ENCODE assay signal across 8 cellular contexts in genomic region chr19:38264486-38265212, GRCh38. TPM values are rescaled to one million over a fixed set of nuclear protein-coding genes. Genes with fewer than 3 reads are reported as not detected.
A peak's percentile ranks its signal among the peaks of the same experiment; 100 is the strongest.
DNase-seq lines count a peak whose midpoint lies in the region; ATAC-seq and TF ChIP-seq lines count a peak whose summit lies in the region.

TSS of gene SPINT2 (plus strand) at chr19:38264573. CDS start at chr19:38264893, 320 bp downstream.

- H3K36me3 ChIP-seq in right lobe of liver = no peaks in the 10 kb centered on the region

- no peak for TF ChIP-seq CTCF in right lobe of liver (IDR thresholded peaks at IDR 0.05)

- H3K4me1 ChIP-seq in right lobe of liver = peaks cover 0 to 7% (median 0%) of the 10 kb centered on the region in 4 donors

- DNase-seq in Caki2 (ENCODE audit: low read depth) (no peak), right lobe of liver (peak in 1 of 3 donors; percentile 71), KBM-7 (no peak)
- DNase-seq in stimulated activated CD8-positive, alpha-beta memory T cell treated with anti-CD3 and anti-CD28 coated beads, Interleukin-4, amount 100 ng/mL, for 48 hours = peak; percentile 64

- no peaks in the 10 kb centered on the region for H3K27me3 ChIP-seq in right lobe of liver

- H3K4me3 ChIP-seq in right lobe of liver = peak within 1 kb of the TSS; percentile 44 to 52 (median 50)

- peak; percentile 6 for ATAC-seq in HG03095 (IDR thresholded peaks at IDR 0.05; ENCODE audit: unreplicated experiment)
- peak in 3 of 4 donors; percentile 7 to 20 (median 13) for ATAC-seq in right lobe of liver
- no peak for ATAC-seq in GM18502 (IDR thresholded peaks at IDR 0.05; ENCODE audit: poor library complexity, unreplicated experiment)

- no peaks in the 10 kb centered on the region for H3K9me3 ChIP-seq in right lobe of liver

- in situ Hi-C loops in Caki2 (cut with HindIII; ENCODE audit: low pct_unique_long_range_greater_than_20kb, low sequenced_read_pairs) (loop anchor here (5.0 kb wide), 1 partner anchor 53 kb away; the partner anchor contains the start of genes KCNK6 and YIF1B), KBM-7 (cut with MboI; ENCODE audit: low pct_unique_long_range_greater_than_20kb, low sequenced_read_pairs) (no loop called here)

- intact Hi-C loops in T-helper 1 cell treated with Interleukin-12 subunit alpha and Interleukin-12 subunit beta and Interleukin-4 antibody, amounts not matched to agents 30 ng/mL and 1 ng/mL, for 36 hours (cut with micrococcal nuclease) = loop anchor here (1.0 to 2.0 kb wide), 7 partner anchors 8 to 110 kb away; partner anchors contain the start of genes PPP1R14A and PSMD8
- intact Hi-C loops in right lobe of liver (cut with DNase I) = no loop called here

- 13% methylated on average over 36 of the region's 78 CpGs for WGBS in right lobe of liver (ENCODE audit: insufficient coverage, low coverage, low lambda C conversion rate, missing lambda C conversion rate)

- peak within 1 kb of the TSS; percentile 77 for H3K27ac ChIP-seq in cingulate gyrus (ENCODE audit: low read depth, low read length)
- peak within 1 kb of the TSS; percentile 33 to 77 (median 37) for H3K27ac ChIP-seq in right lobe of liver

- TF ChIP-seq POLR2A in right lobe of liver (IDR thresholded peaks at IDR 0.05) = peak; percentile 47

RNA-seq across cellular contexts. Expression of gene SPINT2, which starts in this region (rescaled TPM):
- 1,423 and 1,713 TPM in 2 replicates for total RNA-seq in Caki2 (2014; rRNA removed; shearing (Covaris generic); ENCODE audit: low replicate concordance)
- 75.5 and 82.3 TPM in 2 replicates for total RNA-seq in T-helper 1 cell treated with Interleukin-12 subunit alpha and Interleukin-12 subunit beta and Interleukin-4 antibody, amounts not matched to agents 30 ng/mL and 1 ng/mL, for 36 hours
- total RNA-seq in right lobe of liver = 10 to 100 TPM in 1 of 6 experiments, 1 to 10 TPM in 5; 3.5 to 19.1 (median 6.2) TPM

Comparison
In these comparisons a context has a peak if more than half of its experiments do, and no peak if none do; other contexts are left out.
1. RNA of gene SPINT2 (total RNA-seq): 1,423 to 1,713 TPM in Caki2; 75.5 to 82.3 TPM in T-helper 1 cell treated with Interleukin-12 subunit alpha and Interleukin-12 subunit beta and Interleukin-4 antibody, amounts not matched to agents 30 ng/mL and 1 ng/mL, for 36 hours and 3.5 to 19.1 TPM in right lobe of liver; every median in the first group is over 10 times any median in the second.